ENCODE assay signal across 9 cellular contexts in the genomic region with DNA sequence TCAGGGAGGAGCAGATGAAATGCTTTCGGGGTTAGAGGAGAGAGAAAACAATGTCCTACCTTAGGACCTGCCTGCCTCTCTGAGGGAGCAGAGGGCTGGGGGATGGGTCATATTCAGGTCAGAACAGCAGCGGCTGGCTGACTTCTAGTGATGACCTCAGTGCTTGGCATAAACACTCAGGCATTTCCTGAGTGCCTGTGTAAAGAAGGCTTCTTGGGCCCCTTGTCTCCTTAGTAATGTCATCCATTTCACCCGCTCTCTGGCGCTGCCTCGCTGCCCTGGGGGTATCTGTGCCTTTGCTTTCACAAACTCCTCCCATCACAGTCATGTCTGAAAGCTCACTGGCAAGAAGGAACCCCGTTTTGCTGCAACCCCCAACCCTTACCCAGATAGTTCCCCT.
A peak's percentile ranks its signal among the peaks of the same experiment; 100 is the strongest.
DNase-seq lines count a peak whose midpoint lies in the region; ATAC-seq and TF ChIP-seq lines count a peak whose summit lies in the region.
"Had no signal": no experiment of that assay in that cellular context is flagged by ENCODE, and none has a peak within 500 bp of the region (broad histone marks: within the 10 kb centered on the region; RNA-seq: fewer than 3 reads in every experiment).

No MANE protein-coding gene starts in this region.

- no peaks in the 10 kb centered on the region for H3K27me3 Mint-ChIP-seq in progenitor cell of endocrine pancreas
- no peaks in the 10 kb centered on the region for H3K27me3 Mint-ChIP-seq in activated CD8-positive, alpha-beta T cell treated with anti-CD3 and anti-CD28 coated beads for 36 hours
- peaks cover 1% of the 10 kb centered on the region for H3K27me3 Mint-ChIP-seq in activated naive CD8-positive, alpha-beta T cell treated with anti-CD3 and anti-CD28 coated beads, Interleukin-2, amount 50 U/mL, for 24 hours

- H3K27ac Mint-ChIP-seq in progenitor cell of endocrine pancreas = peak overlapping the region; percentile 95
- H3K27ac Mint-ChIP-seq in activated CD8-positive, alpha-beta T cell treated with anti-CD3 and anti-CD28 coated beads for 36 hours = no peak overlapping the region
- H3K27ac Mint-ChIP-seq in activated naive CD8-positive, alpha-beta T cell treated with anti-CD3 and anti-CD28 coated beads, Interleukin-2, amount 50 U/mL, for 24 hours = no peak overlapping the region
- H3K27ac Mint-ChIP-seq: T-helper 1 cell treated with Interleukin-12 subunit alpha and Interleukin-12 subunit beta and Interleukin-4 antibody, amounts not matched to agents 30 μg/mL and 1 μg/mL, for 36 hours had no signal

- H3K9me3 Mint-ChIP-seq in progenitor cell of endocrine pancreas (ENCODE audit: low read depth) = no peaks in the 10 kb centered on the region
- no peaks in the 10 kb centered on the region for H3K9me3 Mint-ChIP-seq in activated CD8-positive, alpha-beta T cell treated with anti-CD3 and anti-CD28 coated beads for 36 hours
- H3K9me3 Mint-ChIP-seq in activated naive CD8-positive, alpha-beta T cell treated with anti-CD3 and anti-CD28 coated beads, Interleukin-2, amount 50 U/mL, for 24 hours = no peaks in the 10 kb centered on the region
- H3K9me3 Mint-ChIP-seq: T-helper 1 cell treated with Interleukin-12 subunit alpha and Interleukin-12 subunit beta and Interleukin-4 antibody, amounts not matched to agents 30 μg/mL and 1 μg/mL, for 36 hours had no signal

- H3K36me3 Mint-ChIP-seq in progenitor cell of endocrine pancreas (ENCODE audit: insufficient read depth) = no peaks in the 10 kb centered on the region
- H3K36me3 Mint-ChIP-seq in activated CD8-positive, alpha-beta T cell treated with anti-CD3 and anti-CD28 coated beads for 36 hours (ENCODE audit: low read depth) = no peaks in the 10 kb centered on the region
- H3K36me3 Mint-ChIP-seq in activated naive CD8-positive, alpha-beta T cell treated with anti-CD3 and anti-CD28 coated beads, Interleukin-2, amount 50 U/mL, for 24 hours (ENCODE audit: low read depth) = no peaks in the 10 kb centered on the region

- no peak for ATAC-seq in activated CD8-positive, alpha-beta T cell treated with anti-CD3 and anti-CD28 coated beads for 36 hours
- ATAC-seq in GM21825 (IDR thresholded peaks at IDR 0.05; ENCODE audit: unreplicated experiment) (no peak), HG02588 (IDR thresholded peaks at IDR 0.05; ENCODE audit: unreplicated experiment) (no peak)
- no peak for ATAC-seq in activated naive CD8-positive, alpha-beta T cell treated with anti-CD3 and anti-CD28 coated beads, Interleukin-2, amount 50 U/mL, for 24 hours

- peaks cover 15% of the 10 kb centered on the region for H3K4me1 Mint-ChIP-seq in progenitor cell of endocrine pancreas (ENCODE audit: low read depth)
- H3K4me1 Mint-ChIP-seq in activated CD8-positive, alpha-beta T cell treated with anti-CD3 and anti-CD28 coated beads for 36 hours (ENCODE audit: low read depth) = no peaks in the 10 kb centered on the region
- no peaks in the 10 kb centered on the region for H3K4me1 Mint-ChIP-seq in activated naive CD8-positive, alpha-beta T cell treated with anti-CD3 and anti-CD28 coated beads, Interleukin-2, amount 50 U/mL, for 24 hours

- DNase-seq in EH (ENCODE audit: low read depth) = peak; percentile 96
- peak; percentile 58 for DNase-seq in NCI-H69 (lab: John Stamatoyannopoulos, UW)
- DNase-seq in fibroblast of peridontal ligament (ENCODE audit: extremely low read depth) = peak; percentile 84
- no peak for DNase-seq in progenitor cell of endocrine pancreas (ENCODE audit: low spot score, unreplicated experiment)
- no peak for DNase-seq in activated CD8-positive, alpha-beta T cell treated with anti-CD3 and anti-CD28 coated beads for 36 hours
- DNase-seq in activated naive CD8-positive, alpha-beta T cell treated with anti-CD3 and anti-CD28 coated beads, Interleukin-2, amount 50 U/mL, for 24 hours = no peak

- no peak for TF ChIP-seq CTCF in progenitor cell of endocrine pancreas (IDR thresholded peaks at IDR 0.05; ENCODE audit: unreplicated experiment)
- no peak for TF ChIP-seq CTCF in activated CD8-positive, alpha-beta T cell treated with anti-CD3 and anti-CD28 coated beads for 36 hours (IDR thresholded peaks at IDR 0.05)

- intact Hi-C loops in activated CD8-positive, alpha-beta T cell treated with anti-CD3 and anti-CD28 coated beads for 36 hours (cut with micrococcal nuclease) = no loop called here

- CTCF ChIA-PET in activated CD8-positive, alpha-beta T cell treated with anti-CD3 and anti-CD28 coated beads for 36 hours (lab: Charles Lee) = interaction anchor here (1.5 to 1.6 kb wide), 2 partner anchors 12 to 285 kb away, joined by 3 to 4 read pairs; no protein-coding TSS in a partner anchor

- POLR2A ChIA-PET in activated CD8-positive, alpha-beta T cell treated with anti-CD3 and anti-CD28 coated beads for 36 hours (lab: Charles Lee) = no interaction called here

- peak overlapping the region; percentile 3 for H3K4me3 Mint-ChIP-seq in progenitor cell of endocrine pancreas (ENCODE audit: low read depth)
- no peak overlapping the region for H3K4me3 Mint-ChIP-seq in activated CD8-positive, alpha-beta T cell treated with anti-CD3 and anti-CD28 coated beads for 36 hours
- H3K4me3 Mint-ChIP-seq in activated naive CD8-positive, alpha-beta T cell treated with anti-CD3 and anti-CD28 coated beads, Interleukin-2, amount 50 U/mL, for 24 hours = no peak overlapping the region
- H3K4me3 Mint-ChIP-seq: T-helper 1 cell treated with Interleukin-12 subunit alpha and Interleukin-12 subunit beta and Interleukin-4 antibody, amounts not matched to agents 30 μg/mL and 1 μg/mL, for 36 hours had no signal

Comparison
In these comparisons a context has a peak if more than half of its experiments do, and no peak if none do; other contexts are left out.
1. DNase-seq: peak in EH (single experiment), NCI-H69 (single experiment) and fibroblast of peridontal ligament (single experiment); none in progenitor cell of endocrine pancreas (single experiment), activated CD8-positive, alpha-beta T cell treated with anti-CD3 and anti-CD28 coated beads for 36 hours (single experiment) and activated naive CD8-positive, alpha-beta T cell treated with anti-CD3 and anti-CD28 coated beads, Interleukin-2, amount 50 U/mL, for 24 hours (single experiment).